In genomic region chr13:45393941-45394570, GRCh38 we compare ENCODE assay signal across 8 cellular contexts. TPM values are rescaled to one million over a fixed set of nuclear protein-coding genes. Genes with fewer than 3 reads are reported as not detected.
DNase-seq lines count a peak whose midpoint lies in the region; ATAC-seq and TF ChIP-seq lines count a peak whose summit lies in the region.

No MANE protein-coding gene starts in this region.

- no peak overlapping the region for H3K27ac Mint-ChIP-seq in CD14-positive monocyte

- DNase-seq in CD14-positive monocyte (ENCODE audit: low spot score) (no peak), GM13977 (ENCODE audit: low spot score) (peak; percentile 68), NCI-H345 (lab: John Stamatoyannopoulos, UW) (peak; percentile 18), adipocyte (ENCODE audit: low read depth) (peak; percentile 74), right atrium auricular region (ENCODE audit: low spot score) (no peak)
- DNase-seq in stimulated activated CD4-positive, alpha-beta T cell treated with anti-CD3 and anti-CD28 coated beads, Interleukin-1b, Interleukin-23, amount 100 ng/mL, for 48 hours, result peak; percentile 20

- H3K9me3 Mint-ChIP-seq in CD14-positive monocyte, result no peaks in the 10 kb centered on the region

- H3K4me3 Mint-ChIP-seq in CD14-positive monocyte, result no peak overlapping the region

- H3K9me3 ChIP-seq in adipocyte (ENCODE audit: control insufficient read depth, low read length) (no peaks in the 10 kb centered on the region), right atrium auricular region (no peaks in the 10 kb centered on the region)

- no peaks in the 10 kb centered on the region for H3K27me3 ChIP-seq in adipocyte (replicated peaks; ENCODE audit: control insufficient read depth, insufficient read depth, low read length)
- no peaks in the 10 kb centered on the region for H3K27me3 ChIP-seq in right atrium auricular region

- TF ChIP-seq CTCF in CD14-positive monocyte (IDR thresholded peaks at IDR 0.05) (peak; percentile 68), GM13977 (IDR thresholded peaks at IDR 0.05; ENCODE audit: extremely low read depth, insufficient read depth, missing control alignments) (peak; percentile 68), right atrium auricular region (IDR thresholded peaks at IDR 0.05) (peak; percentile 63 to 76)

- H3K9ac ChIP-seq in adipocyte (ENCODE audit: low read length), result no peak overlapping the region

- in situ Hi-C loops in GM13977 (cut with MboI; ENCODE audit: low pct_unique_long_range_greater_than_20kb, low sequenced_read_pairs, unreplicated experiment), result no loop called here

- peaks cover 3% of the 10 kb centered on the region for H3K4me1 Mint-ChIP-seq in CD14-positive monocyte

- H3K4me3 ChIP-seq in adipocyte (ENCODE audit: low read length) (no peak overlapping the region), right atrium auricular region (no peak overlapping the region)

- H3K36me3 ChIP-seq in adipocyte (ENCODE audit: control insufficient read depth, insufficient read depth, low read length, severe bottlenecking) (peaks cover 44% of the 10 kb centered on the region), right atrium auricular region (peaks cover 40% of the 10 kb centered on the region)

- ATAC-seq in GM19328 (IDR thresholded peaks at IDR 0.05; ENCODE audit: unreplicated experiment), result no peak
- ATAC-seq in GM21619 (IDR thresholded peaks at IDR 0.05; ENCODE audit: unreplicated experiment), result no peak

- peaks cover 60 to 77% of the 10 kb centered on the region in 2 donors for H3K36me3 Mint-ChIP-seq in CD14-positive monocyte

- H3K4me1 ChIP-seq in adipocyte (ENCODE audit: control insufficient read depth, insufficient read depth, low read length) (no peaks in the 10 kb centered on the region), right atrium auricular region (peaks cover 0 to 17% of the 10 kb centered on the region in 2 donors)

- H3K27ac ChIP-seq in right atrium auricular region, result no peak overlapping the region

- intact Hi-C loops in CD14-positive monocyte (cut with micrococcal nuclease), result loop anchor here in 1 of 2 donors (2.0 kb wide), 1 partner anchor 15 kb away; no protein-coding TSS in a partner anchor

- peaks cover 0 to 2% (median 0%) of the 10 kb centered on the region in 3 donors for H3K27me3 Mint-ChIP-seq in CD14-positive monocyte (ENCODE audit: low read depth in 3 of 3)

RNA-seq across cellular contexts. Expression of gene SLC25A30, which starts 24.1 kb away (rescaled TPM):
- polyA plus RNA-seq in CD14-positive monocyte, result 1 to 10 TPM in 1 of 2 donors, under 1 TPM in 1; 0.92 to 2.3 TPM
- 10 to 100 TPM; 32.6 to 38.4 TPM for total RNA-seq in right atrium auricular region

RNA-seq across cellular contexts. Expression of gene TPT1, which starts 53.1 kb away (rescaled TPM):
- polyA plus RNA-seq in CD14-positive monocyte, result 1,000 to 10,000 TPM; 2,102 to 2,493 TPM
- 1,000 to 10,000 TPM; 2,150 to 2,159 TPM for total RNA-seq in right atrium auricular region

Comparison
In these comparisons a context has a peak if more than half of its experiments do, and no peak if none do; other contexts are left out.
1. DNase-seq: peak in GM13977 (single experiment), NCI-H345 (single experiment), adipocyte (single experiment) and stimulated activated CD4-positive, alpha-beta T cell treated with anti-CD3 and anti-CD28 coated beads, Interleukin-1b, Interleukin-23, amount 100 ng/mL, for 48 hours (single experiment); none in CD14-positive monocyte (single experiment) and right atrium auricular region (single experiment).
2. Peak in every context shown above with its lines, with median percentiles within 50 percentile points of each other: CTCF ChIP-seq.